ENCODE assay signal across 1 cellular context in the genomic region with DNA sequence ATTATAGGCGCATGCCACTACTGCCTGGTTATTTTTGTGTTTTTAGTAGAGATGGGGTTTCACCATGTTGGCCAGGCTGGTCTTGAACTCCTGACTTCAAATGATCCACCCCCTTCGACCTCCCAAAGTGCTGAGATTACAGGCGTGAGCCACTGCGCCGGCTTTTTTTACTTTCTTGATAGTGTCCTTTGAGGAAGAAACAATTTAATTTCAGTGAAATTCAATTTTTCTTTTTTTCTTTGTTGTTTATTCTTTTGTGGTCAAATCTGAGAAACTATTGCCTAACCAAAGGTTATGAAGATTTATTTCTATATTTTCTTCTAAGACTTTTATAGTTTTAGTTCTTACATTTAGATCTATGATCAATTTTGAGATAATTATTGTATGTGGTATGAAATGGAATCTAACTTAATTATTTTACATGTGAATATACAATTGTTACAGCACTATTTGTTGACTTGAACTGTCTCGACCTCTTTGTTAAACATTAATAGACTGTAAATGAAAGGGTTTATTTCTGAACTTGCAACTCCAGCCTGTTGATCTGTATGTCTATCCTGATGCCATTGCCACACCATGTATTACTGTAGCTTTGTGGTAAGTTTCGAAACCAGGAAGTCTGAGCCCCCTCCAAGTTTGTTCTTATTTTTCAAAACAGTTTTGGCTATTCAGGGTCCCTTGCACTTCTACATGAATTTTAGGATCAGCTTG.
TF ChIP-seq lines count a peak whose summit lies in the region.

No MANE protein-coding gene starts in this region.

TF ChIP-seq in HepG2, 621 proteins besides CTCF, POLR2A, EP300 and RAD21 (continued from another document and continues in another):
- TF ChIP-seq, protein P1, sequence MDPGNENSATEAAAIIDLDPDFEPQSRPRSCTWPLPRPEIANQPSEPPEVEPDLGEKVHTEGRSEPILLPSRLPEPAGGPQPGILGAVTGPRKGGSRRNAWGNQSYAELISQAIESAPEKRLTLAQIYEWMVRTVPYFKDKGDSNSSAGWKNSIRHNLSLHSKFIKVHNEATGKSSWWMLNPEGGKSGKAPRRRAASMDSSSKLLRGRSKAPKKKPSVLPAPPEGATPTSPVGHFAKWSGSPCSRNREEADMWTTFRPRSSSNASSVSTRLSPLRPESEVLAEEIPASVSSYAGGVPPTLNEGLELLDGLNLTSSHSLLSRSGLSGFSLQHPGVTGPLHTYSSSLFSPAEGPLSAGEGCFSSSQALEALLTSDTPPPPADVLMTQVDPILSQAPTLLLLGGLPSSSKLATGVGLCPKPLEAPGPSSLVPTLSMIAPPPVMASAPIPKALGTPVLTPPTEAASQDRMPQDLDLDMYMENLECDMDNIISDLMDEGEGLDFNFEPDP (CRISPR knock-in tag; conservative IDR thresholded peaks at IDR 0.05): no peak
- TF ChIP-seq, protein P2, sequence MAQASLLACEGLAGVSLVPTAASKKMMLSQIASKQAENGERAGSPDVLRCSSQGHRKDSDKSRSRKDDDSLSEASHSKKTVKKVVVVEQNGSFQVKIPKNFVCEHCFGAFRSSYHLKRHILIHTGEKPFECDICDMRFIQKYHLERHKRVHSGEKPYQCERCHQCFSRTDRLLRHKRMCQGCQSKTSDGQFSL (CRISPR knock-in tag; IDR thresholded peaks at IDR 0.05): no peak
- TF ChIP-seq SMARCE1 (IDR thresholded peaks at IDR 0.05; ENCODE audit: borderline replicate concordance): no peak
- peak; percentile 60; the same call in 1 of the 2 replicates for TF ChIP-seq CREM (IDR thresholded peaks at IDR 0.05)
- no peak for TF ChIP-seq CREM (CRISPR knock-in tag; IDR thresholded peaks at IDR 0.05)
- no peak for TF ChIP-seq ZNF674 (CRISPR knock-in tag; IDR thresholded peaks at IDR 0.05; ENCODE audit: low read depth)
- TF ChIP-seq NFIC (IDR thresholded peaks at IDR 0.05; ENCODE audit: low read length): no peak; the same call in 1 of the 2 replicates
- TF ChIP-seq, protein P3, sequence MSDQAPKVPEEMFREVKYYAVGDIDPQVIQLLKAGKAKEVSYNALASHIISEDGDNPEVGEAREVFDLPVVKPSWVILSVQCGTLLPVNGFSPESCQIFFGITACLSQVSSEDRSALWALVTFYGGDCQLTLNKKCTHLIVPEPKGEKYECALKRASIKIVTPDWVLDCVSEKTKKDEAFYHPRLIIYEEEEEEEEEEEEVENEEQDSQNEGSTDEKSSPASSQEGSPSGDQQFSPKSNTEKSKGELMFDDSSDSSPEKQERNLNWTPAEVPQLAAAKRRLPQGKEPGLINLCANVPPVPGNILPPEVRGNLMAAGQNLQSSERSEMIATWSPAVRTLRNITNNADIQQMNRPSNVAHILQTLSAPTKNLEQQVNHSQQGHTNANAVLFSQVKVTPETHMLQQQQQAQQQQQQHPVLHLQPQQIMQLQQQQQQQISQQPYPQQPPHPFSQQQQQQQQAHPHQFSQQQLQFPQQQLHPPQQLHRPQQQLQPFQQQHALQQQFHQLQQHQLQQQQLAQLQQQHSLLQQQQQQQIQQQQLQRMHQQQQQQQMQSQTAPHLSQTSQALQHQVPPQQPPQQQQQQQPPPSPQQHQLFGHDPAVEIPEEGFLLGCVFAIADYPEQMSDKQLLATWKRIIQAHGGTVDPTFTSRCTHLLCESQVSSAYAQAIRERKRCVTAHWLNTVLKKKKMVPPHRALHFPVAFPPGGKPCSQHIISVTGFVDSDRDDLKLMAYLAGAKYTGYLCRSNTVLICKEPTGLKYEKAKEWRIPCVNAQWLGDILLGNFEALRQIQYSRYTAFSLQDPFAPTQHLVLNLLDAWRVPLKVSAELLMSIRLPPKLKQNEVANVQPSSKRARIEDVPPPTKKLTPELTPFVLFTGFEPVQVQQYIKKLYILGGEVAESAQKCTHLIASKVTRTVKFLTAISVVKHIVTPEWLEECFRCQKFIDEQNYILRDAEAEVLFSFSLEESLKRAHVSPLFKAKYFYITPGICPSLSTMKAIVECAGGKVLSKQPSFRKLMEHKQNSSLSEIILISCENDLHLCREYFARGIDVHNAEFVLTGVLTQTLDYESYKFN (CRISPR knock-in tag; conservative IDR thresholded peaks at IDR 0.05): peak; percentile 85
- TF ChIP-seq, protein P4, sequence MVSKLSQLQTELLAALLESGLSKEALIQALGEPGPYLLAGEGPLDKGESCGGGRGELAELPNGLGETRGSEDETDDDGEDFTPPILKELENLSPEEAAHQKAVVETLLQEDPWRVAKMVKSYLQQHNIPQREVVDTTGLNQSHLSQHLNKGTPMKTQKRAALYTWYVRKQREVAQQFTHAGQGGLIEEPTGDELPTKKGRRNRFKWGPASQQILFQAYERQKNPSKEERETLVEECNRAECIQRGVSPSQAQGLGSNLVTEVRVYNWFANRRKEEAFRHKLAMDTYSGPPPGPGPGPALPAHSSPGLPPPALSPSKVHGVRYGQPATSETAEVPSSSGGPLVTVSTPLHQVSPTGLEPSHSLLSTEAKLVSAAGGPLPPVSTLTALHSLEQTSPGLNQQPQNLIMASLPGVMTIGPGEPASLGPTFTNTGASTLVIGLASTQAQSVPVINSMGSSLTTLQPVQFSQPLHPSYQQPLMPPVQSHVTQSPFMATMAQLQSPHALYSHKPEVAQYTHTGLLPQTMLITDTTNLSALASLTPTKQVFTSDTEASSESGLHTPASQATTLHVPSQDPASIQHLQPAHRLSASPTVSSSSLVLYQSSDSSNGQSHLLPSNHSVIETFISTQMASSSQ (IDR thresholded peaks at IDR 0.05; ENCODE audit: low read depth): peak; percentile 95
- TF ChIP-seq, protein P4 (CRISPR knock-in tag; IDR thresholded peaks at IDR 0.05; ENCODE audit: borderline replicate concordance): peak; percentile 98
- TF ChIP-seq, protein P5, sequence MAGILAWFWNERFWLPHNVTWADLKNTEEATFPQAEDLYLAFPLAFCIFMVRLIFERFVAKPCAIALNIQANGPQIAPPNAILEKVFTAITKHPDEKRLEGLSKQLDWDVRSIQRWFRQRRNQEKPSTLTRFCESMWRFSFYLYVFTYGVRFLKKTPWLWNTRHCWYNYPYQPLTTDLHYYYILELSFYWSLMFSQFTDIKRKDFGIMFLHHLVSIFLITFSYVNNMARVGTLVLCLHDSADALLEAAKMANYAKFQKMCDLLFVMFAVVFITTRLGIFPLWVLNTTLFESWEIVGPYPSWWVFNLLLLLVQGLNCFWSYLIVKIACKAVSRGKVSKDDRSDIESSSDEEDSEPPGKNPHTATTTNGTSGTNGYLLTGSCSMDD (CRISPR knock-in tag; IDR thresholded peaks at IDR 0.05): no peak
- TF ChIP-seq ZIK1 (CRISPR knock-in tag; IDR thresholded peaks at IDR 0.05; ENCODE audit: borderline replicate concordance, low read depth): peak; percentile 42; the same call in 1 of the 2 replicates
- no peak for TF ChIP-seq KDM2A (CRISPR knock-in tag; IDR thresholded peaks at IDR 0.05; ENCODE audit: borderline replicate concordance, low read depth)
- no peak for TF ChIP-seq HHEX (CRISPR knock-in tag; IDR thresholded peaks at IDR 0.05)
- TF ChIP-seq, protein P6, sequence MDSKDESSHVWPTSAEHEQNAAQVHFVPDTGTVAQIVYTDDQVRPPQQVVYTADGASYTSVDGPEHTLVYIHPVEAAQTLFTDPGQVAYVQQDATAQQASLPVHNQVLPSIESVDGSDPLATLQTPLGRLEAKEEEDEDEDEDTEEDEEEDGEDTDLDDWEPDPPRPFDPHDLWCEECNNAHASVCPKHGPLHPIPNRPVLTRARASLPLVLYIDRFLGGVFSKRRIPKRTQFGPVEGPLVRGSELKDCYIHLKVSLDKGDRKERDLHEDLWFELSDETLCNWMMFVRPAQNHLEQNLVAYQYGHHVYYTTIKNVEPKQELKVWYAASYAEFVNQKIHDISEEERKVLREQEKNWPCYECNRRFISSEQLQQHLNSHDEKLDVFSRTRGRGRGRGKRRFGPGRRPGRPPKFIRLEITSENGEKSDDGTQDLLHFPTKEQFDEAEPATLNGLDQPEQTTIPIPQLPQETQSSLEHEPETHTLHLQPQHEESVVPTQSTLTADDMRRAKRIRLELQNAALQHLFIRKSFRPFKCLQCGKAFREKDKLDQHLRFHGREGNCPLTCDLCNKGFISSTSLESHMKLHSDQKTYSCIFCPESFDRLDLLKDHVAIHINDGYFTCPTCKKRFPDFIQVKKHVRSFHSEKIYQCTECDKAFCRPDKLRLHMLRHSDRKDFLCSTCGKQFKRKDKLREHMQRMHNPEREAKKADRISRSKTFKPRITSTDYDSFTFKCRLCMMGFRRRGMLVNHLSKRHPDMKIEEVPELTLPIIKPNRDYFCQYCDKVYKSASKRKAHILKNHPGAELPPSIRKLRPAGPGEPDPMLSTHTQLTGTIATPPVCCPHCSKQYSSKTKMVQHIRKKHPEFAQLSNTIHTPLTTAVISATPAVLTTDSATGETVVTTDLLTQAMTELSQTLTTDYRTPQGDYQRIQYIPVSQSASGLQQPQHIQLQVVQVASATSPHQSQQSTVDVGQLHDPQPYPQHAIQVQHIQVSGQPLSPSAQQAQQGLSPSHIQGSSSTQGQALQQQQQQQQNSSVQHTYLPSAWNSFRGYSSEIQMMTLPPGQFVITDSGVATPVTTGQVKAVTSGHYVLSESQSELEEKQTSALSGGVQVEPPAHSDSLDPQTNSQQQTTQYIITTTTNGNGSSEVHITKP (CRISPR knock-in tag; IDR thresholded peaks at IDR 0.05; ENCODE audit: low read depth): no peak
- TF ChIP-seq ESRRA (CRISPR knock-in tag; IDR thresholded peaks at IDR 0.05; ENCODE audit: low read depth): no peak
- peak; percentile 34; the same call in 1 of the 2 replicates for TF ChIP-seq SALL1 (CRISPR knock-in tag; IDR thresholded peaks at IDR 0.05)
- TF ChIP-seq, protein P7, sequence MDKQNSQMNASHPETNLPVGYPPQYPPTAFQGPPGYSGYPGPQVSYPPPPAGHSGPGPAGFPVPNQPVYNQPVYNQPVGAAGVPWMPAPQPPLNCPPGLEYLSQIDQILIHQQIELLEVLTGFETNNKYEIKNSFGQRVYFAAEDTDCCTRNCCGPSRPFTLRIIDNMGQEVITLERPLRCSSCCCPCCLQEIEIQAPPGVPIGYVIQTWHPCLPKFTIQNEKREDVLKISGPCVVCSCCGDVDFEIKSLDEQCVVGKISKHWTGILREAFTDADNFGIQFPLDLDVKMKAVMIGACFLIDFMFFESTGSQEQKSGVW (CRISPR knock-in tag; IDR thresholded peaks at IDR 0.05; ENCODE audit: borderline replicate concordance): no peak
- 0 out of 2 replicates have a peak, but pooled peaks have one; percentile 41 for TF ChIP-seq ERF (CRISPR knock-in tag; IDR thresholded peaks at IDR 0.05)
- peak; percentile 49; the same call in 1 of the 2 replicates for TF ChIP-seq SP5 (CRISPR knock-in tag; IDR thresholded peaks at IDR 0.05; ENCODE audit: borderline replicate concordance, low read depth)
- TF ChIP-seq MED1 (CRISPR knock-in tag; IDR thresholded peaks at IDR 0.05): peak; percentile 78
- TF ChIP-seq ASH2L (IDR thresholded peaks at IDR 0.05; ENCODE audit: insufficient read length, low read depth, low read length): peak; percentile 27
- TF ChIP-seq ZNF547 (CRISPR knock-in tag; IDR thresholded peaks at IDR 0.05): no peak
- no peak for TF ChIP-seq ZNF382 (CRISPR knock-in tag; IDR thresholded peaks at IDR 0.05; ENCODE audit: borderline replicate concordance)
- TF ChIP-seq ZNF343 (CRISPR knock-in tag; IDR thresholded peaks at IDR 0.05): no peak
- no peak for TF ChIP-seq PAF1 (CRISPR knock-in tag; IDR thresholded peaks at IDR 0.05)
- no peak for TF ChIP-seq MAF1 (CRISPR knock-in tag; IDR thresholded peaks at IDR 0.05; ENCODE audit: borderline replicate concordance)
- TF ChIP-seq ZNF350 (CRISPR knock-in tag; IDR thresholded peaks at IDR 0.05; ENCODE audit: borderline replicate concordance, low read depth): no peak
- TF ChIP-seq ATF7-NPFF (CRISPR knock-in tag; IDR thresholded peaks at IDR 0.05; ENCODE audit: low read depth): no peak
- TF ChIP-seq ZEB1 (IDR thresholded peaks at IDR 0.05; ENCODE audit: insufficient replicate concordance, low read depth): no peak
- peak; percentile 60; the same call in 1 of the 2 replicates for TF ChIP-seq ZFP1 (CRISPR knock-in tag; IDR thresholded peaks at IDR 0.05)
- TF ChIP-seq ARNT2 (CRISPR knock-in tag; IDR thresholded peaks at IDR 0.05; ENCODE audit: low read depth): no peak
- TF ChIP-seq HOXD1 (CRISPR knock-in tag; IDR thresholded peaks at IDR 0.05): 0 out of 2 replicates have a peak, but pooled peaks have one; percentile 57
- peak; percentile 98 for TF ChIP-seq ELF3 (CRISPR knock-in tag; IDR thresholded peaks at IDR 0.05)
- TF ChIP-seq, protein P8, sequence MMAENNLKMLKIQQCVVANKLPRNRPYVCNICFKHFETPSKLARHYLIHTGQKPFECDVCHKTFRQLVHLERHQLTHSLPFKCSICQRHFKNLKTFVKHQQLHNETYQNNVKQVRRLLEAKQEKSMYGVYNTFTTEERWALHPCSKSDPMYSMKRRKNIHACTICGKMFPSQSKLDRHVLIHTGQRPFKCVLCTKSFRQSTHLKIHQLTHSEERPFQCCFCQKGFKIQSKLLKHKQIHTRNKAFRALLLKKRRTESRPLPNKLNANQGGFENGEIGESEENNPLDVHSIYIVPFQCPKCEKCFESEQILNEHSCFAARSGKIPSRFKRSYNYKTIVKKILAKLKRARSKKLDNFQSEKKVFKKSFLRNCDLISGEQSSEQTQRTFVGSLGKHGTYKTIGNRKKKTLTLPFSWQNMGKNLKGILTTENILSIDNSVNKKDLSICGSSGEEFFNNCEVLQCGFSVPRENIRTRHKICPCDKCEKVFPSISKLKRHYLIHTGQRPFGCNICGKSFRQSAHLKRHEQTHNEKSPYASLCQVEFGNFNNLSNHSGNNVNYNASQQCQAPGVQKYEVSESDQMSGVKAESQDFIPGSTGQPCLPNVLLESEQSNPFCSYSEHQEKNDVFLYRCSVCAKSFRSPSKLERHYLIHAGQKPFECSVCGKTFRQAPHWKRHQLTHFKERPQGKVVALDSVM (CRISPR knock-in tag; IDR thresholded peaks at IDR 0.05): no peak
- TF ChIP-seq ZNF761 (CRISPR knock-in tag; conservative IDR thresholded peaks at IDR 0.05): no peak
- TF ChIP-seq SOX5 (CRISPR knock-in tag; IDR thresholded peaks at IDR 0.05; ENCODE audit: borderline replicate concordance): peak; percentile 74; the same call in 1 of the 2 replicates
- TF ChIP-seq HIVEP1 (CRISPR knock-in tag; IDR thresholded peaks at IDR 0.05): no peak
- TF ChIP-seq, protein P9, sequence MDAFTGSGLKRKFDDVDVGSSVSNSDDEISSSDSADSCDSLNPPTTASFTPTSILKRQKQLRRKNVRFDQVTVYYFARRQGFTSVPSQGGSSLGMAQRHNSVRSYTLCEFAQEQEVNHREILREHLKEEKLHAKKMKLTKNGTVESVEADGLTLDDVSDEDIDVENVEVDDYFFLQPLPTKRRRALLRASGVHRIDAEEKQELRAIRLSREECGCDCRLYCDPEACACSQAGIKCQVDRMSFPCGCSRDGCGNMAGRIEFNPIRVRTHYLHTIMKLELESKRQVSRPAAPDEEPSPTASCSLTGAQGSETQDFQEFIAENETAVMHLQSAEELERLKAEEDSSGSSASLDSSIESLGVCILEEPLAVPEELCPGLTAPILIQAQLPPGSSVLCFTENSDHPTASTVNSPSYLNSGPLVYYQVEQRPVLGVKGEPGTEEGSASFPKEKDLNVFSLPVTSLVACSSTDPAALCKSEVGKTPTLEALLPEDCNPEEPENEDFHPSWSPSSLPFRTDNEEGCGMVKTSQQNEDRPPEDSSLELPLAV (CRISPR knock-in tag; conservative IDR thresholded peaks at IDR 0.05; ENCODE audit: low read depth): no peak
- TF ChIP-seq SATB2 (CRISPR knock-in tag; IDR thresholded peaks at IDR 0.05): no peak
